1 cellular context compared by ENCODE assay signal in genomic region chr14:23186913-23187654, GRCh38.
TF ChIP-seq lines count a peak whose summit lies in the region.

No MANE protein-coding gene starts in this region.

TF ChIP-seq in K562, 482 proteins besides CTCF, POLR2A, EP300 and RAD21 (continued from another document and continues in another):
- no peak for TF ChIP-seq POLR3A (IDR thresholded peaks at IDR 0.05; ENCODE audit: borderline replicate concordance, extremely low read depth, insufficient read depth, insufficient read length)
- TF ChIP-seq TAL1 (IDR thresholded peaks at IDR 0.05) = no peak
- TF ChIP-seq SAP30 (IDR thresholded peaks at IDR 0.05; ENCODE audit: borderline replicate concordance, insufficient read depth, low read depth, low read length, poor library complexity, severe bottlenecking) = no peak
- peak in 1 of 2 experiments; percentile 57; a peak in 1 of 4 replicates for TF ChIP-seq ARNT (IDR thresholded peaks at IDR 0.05)
- no peak for TF ChIP-seq NFIC (IDR thresholded peaks at IDR 0.05)
- no peak for TF ChIP-seq MECOM (CRISPR knock-in tag; IDR thresholded peaks at IDR 0.05)
- 0 out of 2 replicates have a peak, but pooled peaks have one; percentile 28 for TF ChIP-seq GTF2E2 (tag; IDR thresholded peaks at IDR 0.05)
- TF ChIP-seq CHAMP1 (IDR thresholded peaks at IDR 0.05) = no peak
- no peak for TF ChIP-seq E4F1 (CRISPR knock-in tag; IDR thresholded peaks at IDR 0.05; ENCODE audit: borderline replicate concordance)
- TF ChIP-seq MLLT1 (IDR thresholded peaks at IDR 0.05) = no peak
- TF ChIP-seq DEAF1 (CRISPR knock-in tag; IDR thresholded peaks at IDR 0.05) = peak; percentile 97
- TF ChIP-seq ZNF41 (CRISPR knock-in tag; conservative IDR thresholded peaks at IDR 0.05) = no peak
- no peak for TF ChIP-seq HDAC8 (tag; IDR thresholded peaks at IDR 0.05)
- no peak for TF ChIP-seq COPS2 (conservative IDR thresholded peaks at IDR 0.05)
- no peak for TF ChIP-seq ATF6 (CRISPR knock-in tag; IDR thresholded peaks at IDR 0.05)
- TF ChIP-seq ETV6 (IDR thresholded peaks at IDR 0.05; ENCODE audit: borderline replicate concordance in 1 of 2, low read depth in 2 of 2, low read length in 1 of 2) = no peak
- TF ChIP-seq ETV6 (CRISPR knock-in tag; IDR thresholded peaks at IDR 0.05; ENCODE audit: borderline replicate concordance) = no peak
- TF ChIP-seq GABPB1 (CRISPR knock-in tag; IDR thresholded peaks at IDR 0.05) = 0 out of 2 replicates have a peak, but pooled peaks have one; percentile 13
- 0 out of 2 replicates have a peak, but pooled peaks have one; percentile 11 for TF ChIP-seq HDAC2 (IDR thresholded peaks at IDR 0.05)
- TF ChIP-seq CUX1 (CRISPR knock-in tag; IDR thresholded peaks at IDR 0.05) = no peak
- TF ChIP-seq ZNF592 (IDR thresholded peaks at IDR 0.05) = peak; percentile 66; the same call in 1 of the 2 replicates
- no peak for TF ChIP-seq ZKSCAN1 (IDR thresholded peaks at IDR 0.05; ENCODE audit: low read depth, low read length)
- peak; percentile 47 for TF ChIP-seq VEZF1 (CRISPR knock-in tag; IDR thresholded peaks at IDR 0.05)
- TF ChIP-seq ZFP91 (CRISPR knock-in tag; IDR thresholded peaks at IDR 0.05) = no peak
- TF ChIP-seq CBFB (CRISPR knock-in tag; IDR thresholded peaks at IDR 0.05) = no peak
- no peak for TF ChIP-seq FOXA1 (IDR thresholded peaks at IDR 0.05; ENCODE audit: borderline replicate concordance)
- TF ChIP-seq CBX5 (IDR thresholded peaks at IDR 0.05; ENCODE audit: borderline replicate concordance, low read depth) = no peak
